In the genomic region with DNA sequence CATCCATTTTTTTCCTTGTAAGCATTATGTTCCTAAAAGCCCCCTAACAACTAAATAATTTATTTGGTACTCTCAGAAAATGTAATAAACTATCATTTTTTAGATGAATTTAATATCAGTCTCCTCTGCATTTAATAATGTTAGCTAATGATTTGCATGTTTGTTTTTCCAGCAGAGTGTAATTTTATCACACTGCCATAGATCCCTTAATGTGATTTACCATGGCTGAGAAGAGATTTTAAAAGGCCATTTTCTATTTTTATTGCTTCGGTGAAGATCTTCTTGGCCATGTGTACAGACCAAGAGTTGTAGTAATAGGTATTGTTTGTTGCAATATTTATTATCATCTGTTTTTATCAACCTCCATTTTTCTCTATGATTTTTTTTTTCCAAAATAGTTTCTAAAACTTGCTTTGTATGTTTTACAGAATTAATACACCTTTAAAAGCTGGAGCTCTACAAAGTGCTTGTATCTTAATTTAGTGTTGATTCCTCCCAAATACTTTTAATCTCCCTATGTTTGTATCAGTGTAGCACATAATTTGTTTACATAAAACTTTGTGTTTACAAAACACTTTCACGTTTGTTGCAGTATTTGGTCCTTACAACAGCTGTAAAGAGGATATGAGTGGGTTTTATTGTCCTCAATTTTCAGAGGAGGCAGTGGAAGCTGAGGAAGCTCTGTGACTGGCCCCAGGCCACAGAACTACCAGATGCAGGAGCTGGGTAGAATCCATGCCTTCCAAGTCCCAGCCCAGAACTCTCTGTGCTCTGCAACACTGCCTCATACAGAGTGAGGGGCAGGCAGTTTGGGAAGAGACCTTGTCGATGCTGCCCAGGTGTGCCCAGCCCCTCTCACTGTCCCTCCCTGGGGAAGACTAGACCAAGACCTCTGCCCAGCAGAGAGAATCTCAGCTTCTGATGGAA, we compare ENCODE assay signal across 18 cellular contexts. TPM values are rescaled to one million over a fixed set of nuclear protein-coding genes. Genes with fewer than 3 reads are reported as not detected.
A peak's percentile ranks its signal among the peaks of the same experiment; 100 is the strongest.
DNase-seq lines count a peak whose midpoint lies in the region; ATAC-seq and TF ChIP-seq lines count a peak whose summit lies in the region.
"Had no signal": no experiment of that assay in that cellular context is flagged by ENCODE, and none has a peak within 500 bp of the region (broad histone marks: within the 10 kb centered on the region; RNA-seq: fewer than 3 reads in every experiment).

No MANE protein-coding gene starts in this region.

- intact Hi-C loops in mucosa of descending colon (cut with DNase I, micrococcal nuclease): no loop called here

- H3K36me3 ChIP-seq in mucosa of descending colon (ENCODE audit: low read depth): no peaks in the 10 kb centered on the region

- TF ChIP-seq CTCF in mucosa of descending colon (IDR thresholded peaks at IDR 0.05): no peak

- H3K27ac ChIP-seq in cingulate gyrus (ENCODE audit: low read depth, low read length): peak overlapping the region; percentile 88
- H3K27ac ChIP-seq: epithelial cell of prostate, PC-9, right atrium auricular region had no signal

- no peaks in the 10 kb centered on the region for H3K4me1 ChIP-seq in mucosa of descending colon (ENCODE audit: low read depth)

- H3K9me3 ChIP-seq in mucosa of descending colon: no peaks in the 10 kb centered on the region
- H3K9me3 ChIP-seq: right atrium auricular region had no signal

- no peak overlapping the region for H3K4me3 ChIP-seq in mucosa of descending colon
- H3K4me3 ChIP-seq: PC-9, right atrium auricular region had no signal

- DNase-seq in NCI-H526 (lab: John Stamatoyannopoulos, UW) (peak; percentile 28), mucosa of descending colon (no peak), superior temporal gyrus (ENCODE audit: extremely low spot score) (peak; percentile 82), NOMO-1 treated with dmso at 0.1 percent for 144 hours (lab: John Stamatoyannopoulos, UW; ENCODE audit: unreplicated experiment) (no peak), NCI-H345 treated with DMSO at 0.1 percent for 48 hours (lab: John Stamatoyannopoulos, UW; ENCODE audit: unreplicated experiment) (no peak), GOT3 (lab: John Stamatoyannopoulos, UW) (no peak)
- DNase-seq: activated CD4-positive, alpha-beta T cell treated with anti-CD3 and anti-CD28 coated beads for 36 hours; activated CD8-positive, alpha-beta memory T cell treated with anti-CD3 and anti-CD28 coated beads, Interleukin-2, amount 50 U/mL, for 48 hours; cortex of kidney; NCI-H187 treated with DMSO at 0.1 percent for 48 hours; nephron progenitor cell; PC-9; stimulated activated CD4-positive, alpha-beta T cell treated with anti-CD3 and anti-CD28 coated beads, Interleukin-1b, Interleukin-23, amount 100 ng/mL, for 48 hours; T1000 had no signal

- ATAC-seq in mucosa of descending colon (peak; percentile 13), HG03095 (IDR thresholded peaks at IDR 0.05; ENCODE audit: unreplicated experiment) (no peak)
- ATAC-seq: activated CD4-positive, alpha-beta T cell treated with anti-CD3 and anti-CD28 coated beads for 36 hours had no signal

RNA-seq across cellular contexts. Expression of gene FAM114A1, which starts 58.1 kb away (rescaled TPM):
- total RNA-seq in mucosa of descending colon: 10 to 100 TPM; 59.1 to 94.7 (median 62.5) TPM

Comparison
In these comparisons a context has a peak if more than half of its experiments do, and no peak if none do; other contexts are left out.
1. DNase-seq: peak in NCI-H526 (2 of 2) and superior temporal gyrus (single experiment); none in mucosa of descending colon (0 of 3), NOMO-1 treated with dmso at 0.1 percent for 144 hours (single experiment), NCI-H345 treated with DMSO at 0.1 percent for 48 hours (single experiment) and GOT3 (single experiment).